In genomic region chr10:61271127-61271780, GRCh38 we compare ENCODE assay signal across 11 cellular contexts.
DNase-seq lines count a peak whose midpoint lies in the region; ATAC-seq and TF ChIP-seq lines count a peak whose summit lies in the region.
"Had no signal": no experiment of that assay in that cellular context is flagged by ENCODE, and none has a peak within 500 bp of the region (broad histone marks: within the 10 kb centered on the region; RNA-seq: fewer than 3 reads in every experiment).

No MANE protein-coding gene starts in this region.

- no peaks in the 10 kb centered on the region for H3K9me3 ChIP-seq in GM23248 (ENCODE audit: low read depth)
- H3K9me3 ChIP-seq: neutrophil had no signal

- no peaks in the 10 kb centered on the region for H3K9me2 ChIP-seq in GM23248 (ENCODE audit: insufficient read depth)

- peak overlapping the region; percentile 49 for H3K4me2 ChIP-seq in GM23248 (ENCODE audit: unreplicated experiment)

- H4K20me1 ChIP-seq in GM23248 (ENCODE audit: insufficient read depth): no peaks in the 10 kb centered on the region

- no peak overlapping the region for H3K27ac Mint-ChIP-seq in effector memory CD8-positive, alpha-beta T cell
- H3K27ac Mint-ChIP-seq: T-helper 1 cell treated with Interleukin-12 subunit alpha and Interleukin-12 subunit beta and Interleukin-4 antibody, amounts not matched to agents 30 μg/mL and 1 μg/mL, for 36 hours had no signal

- in situ Hi-C loops in GM23248 (cut with MboI) (no loop called here), SK-MEL-5 (cut with HindIII; ENCODE audit: low pct_unique_long_range_greater_than_20kb, low sequenced_read_pairs) (no loop called here)

- no peaks in the 10 kb centered on the region for H3K36me3 Mint-ChIP-seq in effector memory CD8-positive, alpha-beta T cell (ENCODE audit: insufficient read depth)

- H3K36me3 ChIP-seq in GM23248 (ENCODE audit: low read depth): no peaks in the 10 kb centered on the region
- H3K36me3 ChIP-seq: neutrophil had no signal

- H3K79me2 ChIP-seq in GM23248 (ENCODE audit: insufficient read depth): no peaks in the 10 kb centered on the region

- H3K27me3 ChIP-seq in GM23248 (replicated peaks; ENCODE audit: insufficient read depth): no peaks in the 10 kb centered on the region
- H3K27me3 ChIP-seq in foreskin keratinocyte: no peaks in the 10 kb centered on the region
- H3K27me3 ChIP-seq: neutrophil had no signal

- peak; percentile 33 for ATAC-seq in foreskin keratinocyte
- no peak for ATAC-seq in effector memory CD8-positive, alpha-beta T cell (replicated peaks)

- WGBS in GM23248 (ENCODE audit: low coverage in 1 of 2, low lambda C conversion rate in 2 of 2, missing lambda C conversion rate in 2 of 2), 2 experiments: 13 to 25% methylated on average over 3 of the region's 3 CpGs

- no peaks in the 10 kb centered on the region for H3K4me1 Mint-ChIP-seq in effector memory CD8-positive, alpha-beta T cell (ENCODE audit: low read depth in 2 of 2)

- peak overlapping the region; percentile 13; the same call in 1 of the 2 replicates for H3K4me3 ChIP-seq in GM23248

- no peaks in the 10 kb centered on the region for H3F3A ChIP-seq in GM23248 (ENCODE audit: insufficient read depth)

- peak; percentile 54 for TF ChIP-seq CTCF in foreskin keratinocyte (conservative IDR thresholded peaks at IDR 0.05)

- peaks cover 16% of the 10 kb centered on the region for H3K4me1 ChIP-seq in GM23248 (ENCODE audit: insufficient read depth)
- H3K4me1 ChIP-seq in foreskin keratinocyte: no peaks in the 10 kb centered on the region

- H3K9ac ChIP-seq in GM23248: no peak overlapping the region

- no peak overlapping the region for H3K4me3 Mint-ChIP-seq in effector memory CD8-positive, alpha-beta T cell
- H3K4me3 Mint-ChIP-seq: T-helper 1 cell treated with Interleukin-12 subunit alpha and Interleukin-12 subunit beta and Interleukin-4 antibody, amounts not matched to agents 30 μg/mL and 1 μg/mL, for 36 hours had no signal

- DNase-seq in GM23248 (peak; percentile 79), SK-MEL-5 (ENCODE audit: low read depth, low spot score) (peak; percentile 82), foreskin keratinocyte (peak; percentile 50 to 65), smooth muscle cell of the brain vasculature (ENCODE audit: low read depth, low spot score) (peak; percentile 36), pons (ENCODE audit: low spot score) (no peak), NCI-H69 (lab: John Stamatoyannopoulos, UW) (no peak), activated gamma-delta T cell (lab: John Stamatoyannopoulos, UW) (no peak)
- no peak for DNase-seq in effector memory CD8-positive, alpha-beta T cell
- DNase-seq: NCI-H2171 treated with DMSO at 0.1 percent for 48 hours had no signal

- H3K27me3 Mint-ChIP-seq in effector memory CD8-positive, alpha-beta T cell: peaks cover 18 to 27% of the 10 kb centered on the region in 2 donors

- H3K27ac ChIP-seq in GM23248 (no peak overlapping the region), foreskin keratinocyte (no peak overlapping the region)
- H3K27ac ChIP-seq: neutrophil had no signal

- no peaks in the 10 kb centered on the region for H3K9me3 Mint-ChIP-seq in effector memory CD8-positive, alpha-beta T cell
- H3K9me3 Mint-ChIP-seq: T-helper 1 cell treated with Interleukin-12 subunit alpha and Interleukin-12 subunit beta and Interleukin-4 antibody, amounts not matched to agents 30 μg/mL and 1 μg/mL, for 36 hours had no signal

- H2AFZ ChIP-seq in GM23248: peak overlapping the region; percentile 28; the same call in 1 of the 2 replicates

Comparison
In these comparisons a context has a peak if more than half of its experiments do, and no peak if none do; other contexts are left out.
1. DNase-seq: peak in GM23248 (single experiment), SK-MEL-5 (single experiment), foreskin keratinocyte (2 of 2) and smooth muscle cell of the brain vasculature (single experiment); none in pons (single experiment), NCI-H69 (single experiment), effector memory CD8-positive, alpha-beta T cell (0 of 3) and activated gamma-delta T cell (single experiment).